Comparison of ENCODE assay signal across 15 cellular contexts in genomic region chr4:63169836-63170235, GRCh38.
DNase-seq lines count a peak whose midpoint lies in the region; TF ChIP-seq lines count a peak whose summit lies in the region.
"Had no signal": no experiment of that assay in that cellular context is flagged by ENCODE, and none has a peak within 500 bp of the region (broad histone marks: within the 10 kb centered on the region; RNA-seq: fewer than 3 reads in every experiment).

No MANE protein-coding gene starts in this region.

- H3K4me3 ChIP-seq in HEK293 (ENCODE audit: low read depth, low read length) (no peak overlapping the region), neuronal stem cell (ENCODE audit: low read length in 2 of 2) (no peak overlapping the region), MG63 (no peak overlapping the region)

- H3K23ac ChIP-seq in neuronal stem cell (ENCODE audit: low read depth, low read length, poor library complexity): no peak overlapping the region

- H2AFZ ChIP-seq in neuronal stem cell (ENCODE audit: low read length): no peak overlapping the region

- H3K9ac ChIP-seq in neuronal stem cell (ENCODE audit: low read depth, low read length, poor library complexity): no peak overlapping the region

- no peak overlapping the region for H3K14ac ChIP-seq in neuronal stem cell (ENCODE audit: low read length)

- H3K27me3 Mint-ChIP-seq in type B pancreatic cell: no peaks in the 10 kb centered on the region
- H3K27me3 Mint-ChIP-seq: B cell; CD4-positive, alpha-beta T cell had no signal

- no CpG with 5 or more reads among the region's 2 CpGs for WGBS in neuronal stem cell (ENCODE audit: extremely low coverage in 2 of 2, insufficient read length in 2 of 2, insufficient replicate concordance in 1 of 2), 2 donors

- H2BK15ac ChIP-seq in neuronal stem cell (ENCODE audit: low read length): no peak overlapping the region

- H2BK12ac ChIP-seq in neuronal stem cell (ENCODE audit: low read length): no peak overlapping the region

- H3K4me2 ChIP-seq in neuronal stem cell (ENCODE audit: insufficient read depth, low read length, poor library complexity, severe bottlenecking): no peak overlapping the region

- no peaks in the 10 kb centered on the region for H3K36me3 Mint-ChIP-seq in type B pancreatic cell

- TF ChIP-seq CTCF in HEK293 (tag by site-specific recombination; IDR thresholded peaks at IDR 0.05): no peak
- TF ChIP-seq CTCF in type B pancreatic cell (conservative IDR thresholded peaks at IDR 0.05): no peak

- H3K18ac ChIP-seq in neuronal stem cell (ENCODE audit: low read length): no peak overlapping the region

- CTCF ChIA-PET in HEK293 (lab: Yijun Ruan, JAX): no interaction called here

- H3K4me1 ChIP-seq in HEK293 (ENCODE audit: control insufficient read depth, insufficient read depth, low read length): no peaks in the 10 kb centered on the region
- H3K4me1 ChIP-seq in neuronal stem cell (ENCODE audit: control insufficient read depth in 2 of 2, insufficient read depth in 1 of 2, low read depth in 1 of 2, low read length in 2 of 2): peaks cover 0 to 2% of the 10 kb centered on the region in 2 donors

- no peak overlapping the region for H4K91ac ChIP-seq in neuronal stem cell (ENCODE audit: low read depth, low read length, poor library complexity)

- DNase-seq in NCI-H82 treated with DMSO at 0.1 percent for 48 hours (lab: John Stamatoyannopoulos, UW; ENCODE audit: unreplicated experiment): peak; percentile 29
- peak; percentile 40 for DNase-seq in neuronal stem cell (ENCODE audit: low spot score)
- no peak for DNase-seq in type B pancreatic cell (ENCODE audit: extremely low spot score, unreplicated experiment)
- DNase-seq in T1000 (lab: John Stamatoyannopoulos, UW): no peak
- DNase-seq in effector CD8-positive, alpha-beta T cell (lab: John Stamatoyannopoulos, UW): no peak
- DNase-seq in MG63: no peak
- DNase-seq: C1 segment of cervical spinal cord; Calu3; CD4-positive, alpha-beta T cell; DMS153; DMS79 treated with DMSO at 0.1 percent for 48 hours; EL; IMR-90 had no signal

- POLR2A ChIA-PET in HEK293 (lab: Yijun Ruan, JAX): no interaction called here

- no peak overlapping the region for H3K4me3 Mint-ChIP-seq in type B pancreatic cell
- H3K4me3 Mint-ChIP-seq: B cell; CD4-positive, alpha-beta T cell had no signal

- H3K36me3 ChIP-seq in HEK293 (ENCODE audit: control insufficient read depth in 2 of 2, insufficient read depth in 1 of 2, low read length in 2 of 2): no peaks in the 10 kb centered on the region
- H3K36me3 ChIP-seq in neuronal stem cell (replicated peaks in 1 of 2; ENCODE audit: control insufficient read depth in 2 of 2, insufficient read depth in 2 of 2, low read length in 2 of 2): no peaks in the 10 kb centered on the region
- H3K36me3 ChIP-seq in MG63: no peaks in the 10 kb centered on the region

- no peak overlapping the region for H3K27ac Mint-ChIP-seq in type B pancreatic cell
- H3K27ac Mint-ChIP-seq: B cell; CD4-positive, alpha-beta T cell had no signal

- no peaks in the 10 kb centered on the region for H3K4me1 Mint-ChIP-seq in type B pancreatic cell (ENCODE audit: unreplicated experiment)
- H3K4me1 Mint-ChIP-seq: B cell had no signal

- H3K9me3 ChIP-seq in HEK293 (ENCODE audit: control insufficient read depth, insufficient read depth, low read depth, low read length) (no peaks in the 10 kb centered on the region), neuronal stem cell (replicated peaks in 1 of 2; ENCODE audit: control insufficient read depth in 2 of 2, insufficient read depth in 1 of 2, low read depth in 1 of 2, low read length in 2 of 2) (no peaks in the 10 kb centered on the region), MG63 (no peaks in the 10 kb centered on the region)

- no peak overlapping the region for H2BK5ac ChIP-seq in neuronal stem cell (ENCODE audit: low read length)

- no peaks in the 10 kb centered on the region for H3K79me1 ChIP-seq in neuronal stem cell (ENCODE audit: low read depth, low read length)

- no peak overlapping the region for H3K4ac ChIP-seq in neuronal stem cell (ENCODE audit: low read length)

- H3K27ac ChIP-seq in HEK293 (ENCODE audit: extremely low read depth, low read depth, low read length) (no peak overlapping the region), neuronal stem cell (replicated peaks; ENCODE audit: low read length) (no peak overlapping the region)

- H2AK5ac ChIP-seq in neuronal stem cell (ENCODE audit: low read depth, low read length): no peak overlapping the region

- H3K27me3 ChIP-seq in neuronal stem cell (ENCODE audit: control insufficient read depth in 3 of 3, insufficient read depth in 3 of 3, low read depth in 1 of 3, low read length in 3 of 3): no peaks in the 10 kb centered on the region
- H3K27me3 ChIP-seq in MG63: no peaks in the 10 kb centered on the region

- no peaks in the 10 kb centered on the region for H3K9me3 Mint-ChIP-seq in type B pancreatic cell

- no peak overlapping the region for H4K8ac ChIP-seq in neuronal stem cell (ENCODE audit: low read depth, low read length)

- no peak overlapping the region for H2BK120ac ChIP-seq in neuronal stem cell (ENCODE audit: low read depth, low read length)

TF ChIP-seq in HEK293, 187 proteins besides CTCF, POLR2A, EP300 and RAD21:
- TF ChIP-seq WT1 (tag by site-specific recombination; IDR thresholded peaks at IDR 0.05) (peak; percentile 7; the same call in 1 of the 2 replicates), ZNF114 (tag by site-specific recombination; IDR thresholded peaks at IDR 0.05) (no peak), ZBTB10 (tag by site-specific recombination; IDR thresholded peaks at IDR 0.05) (no peak), ZNF202 (tag by site-specific recombination; IDR thresholded peaks at IDR 0.05; ENCODE audit: borderline replicate concordance) (no peak), GLIS1 (tag by site-specific recombination; IDR thresholded peaks at IDR 0.05) (no peak), ZNF473 (tag by site-specific recombination; IDR thresholded peaks at IDR 0.05) (no peak)

Comparison
In these comparisons a context has a peak if more than half of its experiments do, and no peak if none do; other contexts are left out.
1. DNase-seq: peak in NCI-H82 treated with DMSO at 0.1 percent for 48 hours (single experiment) and neuronal stem cell (single experiment); none in type B pancreatic cell (single experiment), T1000 (single experiment), effector CD8-positive, alpha-beta T cell (single experiment) and MG63 (single experiment).